Comparison of ENCODE assay signal across 4 cellular contexts in the genomic region with DNA sequence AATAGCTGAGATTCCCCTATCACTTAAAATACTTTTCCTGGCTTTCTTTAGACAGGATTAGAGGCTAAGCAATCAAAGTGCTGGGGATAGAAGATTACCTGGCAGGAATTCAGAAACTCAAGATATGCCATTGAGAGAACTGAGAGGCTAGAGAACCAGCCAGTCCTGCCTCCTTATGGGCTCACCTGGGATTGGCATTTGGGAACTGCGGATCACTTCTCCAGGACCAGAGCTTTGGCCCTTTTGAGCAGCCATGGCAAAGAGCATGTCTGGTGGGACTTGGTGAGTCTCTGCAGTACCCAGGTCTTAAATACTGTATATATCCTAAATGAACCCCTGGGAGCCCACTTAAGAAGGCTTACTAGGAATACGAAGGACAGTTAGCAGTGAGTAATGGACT.
"Had no signal": no experiment of that assay in that cellular context is flagged by ENCODE, and none has a peak within 500 bp of the region (broad histone marks: within the 10 kb centered on the region; RNA-seq: fewer than 3 reads in every experiment).

No MANE protein-coding gene starts in this region.

- H3K27ac ChIP-seq: GM23248 had no signal

- H3K4me3 Mint-ChIP-seq: H9 had no signal

- DNase-seq: GM23248, H9, HCEC 1CT, IMR-90 had no signal

- H3K27ac Mint-ChIP-seq: H9 had no signal

- H3K9ac ChIP-seq: GM23248 had no signal

- H3K4me3 ChIP-seq: GM23248 had no signal

- H3K9me3 Mint-ChIP-seq: H9 had no signal
